ENCODE assay signal across 8 cellular contexts in the genomic region with DNA sequence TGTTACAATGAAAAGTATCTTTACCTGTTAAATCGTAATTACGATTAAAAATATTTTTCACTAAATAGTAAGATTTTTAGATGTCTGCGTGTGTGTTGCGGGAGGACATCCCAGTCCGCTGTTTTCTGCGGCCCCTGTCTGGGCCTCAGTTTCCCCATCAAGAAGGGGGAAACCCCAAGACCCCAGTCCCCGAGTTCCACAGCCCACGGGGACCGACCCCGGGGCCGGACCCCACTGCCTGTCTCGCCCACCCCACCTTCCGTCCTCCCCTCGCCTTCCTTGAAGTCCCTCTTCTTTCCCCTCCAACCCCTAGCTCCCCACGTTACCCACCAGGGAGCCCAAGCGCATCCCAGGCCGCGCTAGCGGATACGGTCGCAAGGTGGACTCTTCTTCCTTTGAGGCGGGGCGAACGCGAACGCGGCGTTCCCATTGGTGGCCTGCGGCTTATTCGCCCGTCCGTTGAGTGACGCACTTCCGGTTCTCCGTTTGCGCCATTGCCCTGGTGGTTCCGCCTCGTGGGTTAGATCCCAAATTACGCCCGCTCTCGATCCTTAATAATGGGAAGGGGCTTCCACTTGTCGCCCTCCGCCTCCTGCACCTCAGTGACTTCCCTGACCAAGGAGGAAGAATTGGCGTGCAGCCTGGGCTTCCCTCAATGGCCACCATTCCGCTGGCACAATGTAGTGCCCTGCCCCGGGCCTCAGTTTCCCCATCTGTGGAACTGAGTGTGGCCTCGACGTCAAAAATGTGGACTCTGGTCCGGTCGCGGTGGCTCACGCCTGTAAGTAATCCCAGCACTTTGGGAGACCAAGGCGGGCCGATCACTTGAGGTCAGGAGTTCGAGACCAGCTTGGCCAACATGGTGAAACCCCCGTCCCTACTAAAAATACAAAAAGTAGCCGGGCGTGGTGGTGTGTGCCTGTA. TPM values are rescaled to one million over a fixed set of nuclear protein-coding genes. Genes with fewer than 3 reads are reported as not detected.
A peak's percentile ranks its signal among the peaks of the same experiment; 100 is the strongest.
DNase-seq lines count a peak whose midpoint lies in the region; FAIRE-seq and TF ChIP-seq lines count a peak whose summit lies in the region.

A gene with protein sequence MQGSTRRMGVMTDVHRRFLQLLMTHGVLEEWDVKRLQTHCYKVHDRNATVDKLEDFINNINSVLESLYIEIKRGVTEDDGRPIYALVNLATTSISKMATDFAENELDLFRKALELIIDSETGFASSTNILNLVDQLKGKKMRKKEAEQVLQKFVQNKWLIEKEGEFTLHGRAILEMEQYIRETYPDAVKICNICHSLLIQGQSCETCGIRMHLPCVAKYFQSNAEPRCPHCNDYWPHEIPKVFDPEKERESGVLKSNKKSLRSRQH (minus strand): TSS at position 397 of the 924 bp plus-strand sequence. CDS start 11,202 bp downstream, outside the sequence.

- TF ChIP-seq CTCF in foreskin fibroblast (IDR thresholded peaks at IDR 0.05; ENCODE audit: low read depth, low read length) (no peak), neural crest cell (conservative IDR thresholded peaks at IDR 0.05) (no peak)

- peak within 1 kb of the TSS; percentile 87 to 96 for H3K4me3 ChIP-seq in foreskin fibroblast (ENCODE audit: low read depth in 1 of 2, low read length in 2 of 2)
- H3K4me3 ChIP-seq in stomach smooth muscle (ENCODE audit: low read length in 2 of 2) = peak within 1 kb of the TSS; percentile 79 to 95

- TF ChIP-seq POLR2A in H54 (IDR thresholded peaks at IDR 0.05; ENCODE audit: low read depth, low read length) = peak; percentile 77

- H3K4me1 ChIP-seq in ES-I3 (ENCODE audit: insufficient read depth, low read length) = peaks cover 12% of the 10 kb centered on the region; the same call in 1 of the 2 replicates
- H3K4me1 ChIP-seq in stomach smooth muscle (ENCODE audit: control insufficient read depth, insufficient read depth, low read length) = peaks cover 12% of the 10 kb centered on the region

- H3K9ac ChIP-seq in ES-I3 (ENCODE audit: low read depth, low read length) (peak within 1 kb of the TSS; percentile 86), stomach smooth muscle (ENCODE audit: low read length in 2 of 2) (peak within 1 kb of the TSS; percentile 95 to 97)

- H3K27ac Mint-ChIP-seq in neural crest cell (ENCODE audit: unreplicated experiment) = peak within 1 kb of the TSS; percentile 70

- H3K9me3 Mint-ChIP-seq in neural crest cell = no peaks in the 10 kb centered on the region

- H3K4me1 Mint-ChIP-seq in neural crest cell = peaks cover 3% of the 10 kb centered on the region

- H3K9me3 ChIP-seq in ES-I3 (ENCODE audit: control insufficient read depth, insufficient read depth, low read length) (no peaks in the 10 kb centered on the region), stomach smooth muscle (ENCODE audit: control insufficient read depth in 2 of 2, low read length in 2 of 2) (no peaks in the 10 kb centered on the region)

- H3K27me3 Mint-ChIP-seq in neural crest cell (ENCODE audit: low read depth) = peaks cover 10% of the 10 kb centered on the region

- H3K4me3 Mint-ChIP-seq in neural crest cell = peak within 1 kb of the TSS; percentile 94

- H3K36me3 ChIP-seq in ES-I3 (ENCODE audit: insufficient read depth, low read length) = no peaks in the 10 kb centered on the region
- H3K36me3 ChIP-seq in stomach smooth muscle (ENCODE audit: control insufficient read depth in 2 of 2, insufficient read depth in 2 of 2, low read length in 2 of 2) = no peaks in the 10 kb centered on the region

- H3K36me3 Mint-ChIP-seq in neural crest cell (ENCODE audit: low read depth) = no peaks in the 10 kb centered on the region

- H3K27me3 ChIP-seq in stomach smooth muscle (ENCODE audit: control insufficient read depth in 1 of 2, insufficient read depth in 2 of 2, low read length in 2 of 2) = no peaks in the 10 kb centered on the region

- DNase-seq in H54 (ENCODE audit: insufficient read length, low spot score) (peak; percentile 73), M059J (ENCODE audit: low read depth) (peak; percentile 94), SHP77 (lab: John Stamatoyannopoulos, UW) (peak; percentile 97 to 98), activated gamma-delta T cell treated with Interleukin-2 at 50 U/mL for 16 hours (peak; percentile 97), foreskin fibroblast (peak; percentile 96 to 99), neural crest cell (ENCODE audit: low read depth, low spot score) (peak; percentile 83)

- peak within 1 kb of the TSS; percentile 80 for H3K27ac ChIP-seq in stomach smooth muscle (ENCODE audit: low read length)

- FAIRE-seq in H54 (lab: Jason Lieb, UNC) = peak; percentile 83

RNA-seq across cellular contexts. Expression of the gene that starts here (rescaled TPM):
- total RNA-seq in M059J (2014; rRNA removed; shearing (Covaris generic)) = 46.3 and 49.4 TPM in 2 replicates
- 30.4 and 32.6 TPM in 2 replicates for total RNA-seq in neural crest cell

Comparison
In these comparisons a context has a peak if more than half of its experiments do, and no peak if none do; other contexts are left out.
1. Peak in every context shown above with its lines: DNase-seq, H3K4me3 ChIP-seq and H3K27ac ChIP-seq.